In the genomic region with DNA sequence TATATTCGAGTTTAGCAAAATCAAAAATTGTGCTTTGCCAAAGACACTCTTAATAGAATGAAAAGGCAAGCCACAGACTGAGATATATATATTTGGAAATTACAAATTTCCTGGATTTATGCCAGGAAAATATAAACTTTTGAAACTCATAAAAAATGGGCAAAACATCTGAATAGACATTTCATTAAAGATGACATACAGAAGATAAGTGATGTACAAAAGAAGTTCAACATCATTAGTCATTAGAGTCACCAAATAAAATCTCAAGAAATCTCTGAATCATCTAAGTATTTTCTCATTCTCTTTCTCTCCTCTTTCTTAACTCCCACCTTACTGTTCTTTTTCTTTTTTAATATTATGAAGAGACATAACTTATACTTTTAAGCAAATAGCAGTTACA, we compare ENCODE assay signal across 9 cellular contexts.
"Had no signal": no experiment of that assay in that cellular context is flagged by ENCODE, and none has a peak within 500 bp of the region (broad histone marks: within the 10 kb centered on the region; RNA-seq: fewer than 3 reads in every experiment).

No MANE protein-coding gene starts in this region.

- H3K9me3 ChIP-seq: HAP-1 had no signal

- DNase-seq: GOT3, H7, HFFc6, KBM-7 had no signal

- H3K4me3 ChIP-seq: HAP-1 had no signal

- ATAC-seq: HCT116, HepG2 had no signal

- H3K27ac ChIP-seq: HL-60, KMS-11 had no signal

- H3K4me2 ChIP-seq: KMS-11 had no signal

- H3K4me1 ChIP-seq: HAP-1 had no signal

- H3K36me3 ChIP-seq: HAP-1 had no signal

- FAIRE-seq: HepG2 had no signal

- H3K9ac ChIP-seq: KMS-11 had no signal
